1 cellular context compared by ENCODE assay signal in the genomic region with DNA sequence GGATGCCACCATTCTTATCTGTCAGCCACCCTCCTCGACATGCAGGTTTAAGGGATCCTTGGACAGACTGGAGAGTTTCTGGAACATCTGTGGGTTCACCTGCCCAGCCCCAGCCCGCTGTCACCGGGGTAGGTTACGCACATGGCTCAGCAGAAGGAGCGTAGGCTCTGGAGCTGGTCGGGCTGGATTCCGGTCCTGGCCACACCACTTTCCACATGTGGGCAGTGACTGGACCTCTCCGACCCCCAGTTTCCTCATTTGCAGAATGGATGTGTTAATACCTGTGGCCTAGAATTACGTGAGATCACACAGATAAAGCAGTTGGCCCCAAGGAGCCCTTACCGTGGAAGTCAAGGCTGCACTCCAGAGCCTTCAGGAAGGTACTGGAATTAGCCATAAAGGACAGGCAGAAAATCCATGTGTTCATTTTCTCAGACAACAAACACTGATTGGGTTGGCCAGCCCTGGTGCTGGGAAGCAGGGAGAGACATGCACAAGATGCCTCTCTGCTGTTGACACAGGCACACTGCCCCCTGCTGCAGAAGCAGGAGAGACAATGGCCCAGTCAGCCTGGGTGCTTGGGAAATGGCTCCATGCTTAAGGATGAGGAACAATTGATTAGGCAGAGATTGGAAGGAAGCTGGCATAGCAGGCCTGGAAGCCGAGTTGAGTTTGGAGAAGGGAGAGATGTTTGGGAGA.
TF ChIP-seq lines count a peak whose summit lies in the region.

No MANE protein-coding gene starts in this region.

TF ChIP-seq in IMR-90, 13 proteins besides CTCF, POLR2A, EP300 and RAD21:
- no peak for TF ChIP-seq MXI1 (IDR thresholded peaks at IDR 0.05; ENCODE audit: borderline replicate concordance, low read depth, low read length)
- TF ChIP-seq NFE2L2 (IDR thresholded peaks at IDR 0.05; ENCODE audit: low read depth, low read length), result no peak
- TF ChIP-seq, protein P1, sequence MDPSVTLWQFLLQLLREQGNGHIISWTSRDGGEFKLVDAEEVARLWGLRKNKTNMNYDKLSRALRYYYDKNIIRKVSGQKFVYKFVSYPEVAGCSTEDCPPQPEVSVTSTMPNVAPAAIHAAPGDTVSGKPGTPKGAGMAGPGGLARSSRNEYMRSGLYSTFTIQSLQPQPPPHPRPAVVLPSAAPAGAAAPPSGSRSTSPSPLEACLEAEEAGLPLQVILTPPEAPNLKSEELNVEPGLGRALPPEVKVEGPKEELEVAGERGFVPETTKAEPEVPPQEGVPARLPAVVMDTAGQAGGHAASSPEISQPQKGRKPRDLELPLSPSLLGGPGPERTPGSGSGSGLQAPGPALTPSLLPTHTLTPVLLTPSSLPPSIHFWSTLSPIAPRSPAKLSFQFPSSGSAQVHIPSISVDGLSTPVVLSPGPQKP (IDR thresholded peaks at IDR 0.05; ENCODE audit: borderline replicate concordance, low read depth, low read length), result no peak
- TF ChIP-seq, protein P2, sequence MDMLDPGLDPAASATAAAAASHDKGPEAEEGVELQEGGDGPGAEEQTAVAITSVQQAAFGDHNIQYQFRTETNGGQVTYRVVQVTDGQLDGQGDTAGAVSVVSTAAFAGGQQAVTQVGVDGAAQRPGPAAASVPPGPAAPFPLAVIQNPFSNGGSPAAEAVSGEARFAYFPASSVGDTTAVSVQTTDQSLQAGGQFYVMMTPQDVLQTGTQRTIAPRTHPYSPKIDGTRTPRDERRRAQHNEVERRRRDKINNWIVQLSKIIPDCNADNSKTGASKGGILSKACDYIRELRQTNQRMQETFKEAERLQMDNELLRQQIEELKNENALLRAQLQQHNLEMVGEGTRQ (IDR thresholded peaks at IDR 0.05; ENCODE audit: low read depth, low read length), result no peak
- no peak for TF ChIP-seq SMC3 (IDR thresholded peaks at IDR 0.05; ENCODE audit: low read depth, low read length)
- no peak for TF ChIP-seq CHD1 (IDR thresholded peaks at IDR 0.05; ENCODE audit: low read depth, low read length)
- TF ChIP-seq CEBPB (IDR thresholded peaks at IDR 0.05; ENCODE audit: low read depth, low read length), result no peak
- no peak for TF ChIP-seq BHLHE40 (IDR thresholded peaks at IDR 0.05; ENCODE audit: low read depth, low read length)
